1 cellular context compared by ENCODE assay signal in the genomic region with DNA sequence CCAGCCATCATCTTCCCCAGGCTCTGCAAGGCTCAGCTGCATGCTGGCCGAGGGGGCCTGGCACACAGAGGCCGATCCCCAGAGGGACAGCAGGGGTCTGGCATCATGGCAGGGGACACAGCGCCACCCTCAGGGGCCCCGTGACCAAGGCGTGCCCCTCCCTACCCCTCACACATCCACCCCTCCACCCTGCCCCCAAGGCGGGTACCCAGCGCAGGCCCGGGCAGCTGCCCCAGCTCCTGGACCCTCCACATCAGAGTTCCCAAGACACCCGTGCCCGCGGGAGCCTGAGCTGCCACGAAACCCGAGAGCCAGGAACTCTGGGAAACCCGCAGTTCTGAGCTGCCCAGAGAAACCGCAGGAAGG.
TF ChIP-seq lines count a peak whose summit lies in the region.

No MANE protein-coding gene starts in this region.

TF ChIP-seq in GM23338, 12 proteins besides CTCF, POLR2A, EP300 and RAD21:
- TF ChIP-seq, protein P1, sequence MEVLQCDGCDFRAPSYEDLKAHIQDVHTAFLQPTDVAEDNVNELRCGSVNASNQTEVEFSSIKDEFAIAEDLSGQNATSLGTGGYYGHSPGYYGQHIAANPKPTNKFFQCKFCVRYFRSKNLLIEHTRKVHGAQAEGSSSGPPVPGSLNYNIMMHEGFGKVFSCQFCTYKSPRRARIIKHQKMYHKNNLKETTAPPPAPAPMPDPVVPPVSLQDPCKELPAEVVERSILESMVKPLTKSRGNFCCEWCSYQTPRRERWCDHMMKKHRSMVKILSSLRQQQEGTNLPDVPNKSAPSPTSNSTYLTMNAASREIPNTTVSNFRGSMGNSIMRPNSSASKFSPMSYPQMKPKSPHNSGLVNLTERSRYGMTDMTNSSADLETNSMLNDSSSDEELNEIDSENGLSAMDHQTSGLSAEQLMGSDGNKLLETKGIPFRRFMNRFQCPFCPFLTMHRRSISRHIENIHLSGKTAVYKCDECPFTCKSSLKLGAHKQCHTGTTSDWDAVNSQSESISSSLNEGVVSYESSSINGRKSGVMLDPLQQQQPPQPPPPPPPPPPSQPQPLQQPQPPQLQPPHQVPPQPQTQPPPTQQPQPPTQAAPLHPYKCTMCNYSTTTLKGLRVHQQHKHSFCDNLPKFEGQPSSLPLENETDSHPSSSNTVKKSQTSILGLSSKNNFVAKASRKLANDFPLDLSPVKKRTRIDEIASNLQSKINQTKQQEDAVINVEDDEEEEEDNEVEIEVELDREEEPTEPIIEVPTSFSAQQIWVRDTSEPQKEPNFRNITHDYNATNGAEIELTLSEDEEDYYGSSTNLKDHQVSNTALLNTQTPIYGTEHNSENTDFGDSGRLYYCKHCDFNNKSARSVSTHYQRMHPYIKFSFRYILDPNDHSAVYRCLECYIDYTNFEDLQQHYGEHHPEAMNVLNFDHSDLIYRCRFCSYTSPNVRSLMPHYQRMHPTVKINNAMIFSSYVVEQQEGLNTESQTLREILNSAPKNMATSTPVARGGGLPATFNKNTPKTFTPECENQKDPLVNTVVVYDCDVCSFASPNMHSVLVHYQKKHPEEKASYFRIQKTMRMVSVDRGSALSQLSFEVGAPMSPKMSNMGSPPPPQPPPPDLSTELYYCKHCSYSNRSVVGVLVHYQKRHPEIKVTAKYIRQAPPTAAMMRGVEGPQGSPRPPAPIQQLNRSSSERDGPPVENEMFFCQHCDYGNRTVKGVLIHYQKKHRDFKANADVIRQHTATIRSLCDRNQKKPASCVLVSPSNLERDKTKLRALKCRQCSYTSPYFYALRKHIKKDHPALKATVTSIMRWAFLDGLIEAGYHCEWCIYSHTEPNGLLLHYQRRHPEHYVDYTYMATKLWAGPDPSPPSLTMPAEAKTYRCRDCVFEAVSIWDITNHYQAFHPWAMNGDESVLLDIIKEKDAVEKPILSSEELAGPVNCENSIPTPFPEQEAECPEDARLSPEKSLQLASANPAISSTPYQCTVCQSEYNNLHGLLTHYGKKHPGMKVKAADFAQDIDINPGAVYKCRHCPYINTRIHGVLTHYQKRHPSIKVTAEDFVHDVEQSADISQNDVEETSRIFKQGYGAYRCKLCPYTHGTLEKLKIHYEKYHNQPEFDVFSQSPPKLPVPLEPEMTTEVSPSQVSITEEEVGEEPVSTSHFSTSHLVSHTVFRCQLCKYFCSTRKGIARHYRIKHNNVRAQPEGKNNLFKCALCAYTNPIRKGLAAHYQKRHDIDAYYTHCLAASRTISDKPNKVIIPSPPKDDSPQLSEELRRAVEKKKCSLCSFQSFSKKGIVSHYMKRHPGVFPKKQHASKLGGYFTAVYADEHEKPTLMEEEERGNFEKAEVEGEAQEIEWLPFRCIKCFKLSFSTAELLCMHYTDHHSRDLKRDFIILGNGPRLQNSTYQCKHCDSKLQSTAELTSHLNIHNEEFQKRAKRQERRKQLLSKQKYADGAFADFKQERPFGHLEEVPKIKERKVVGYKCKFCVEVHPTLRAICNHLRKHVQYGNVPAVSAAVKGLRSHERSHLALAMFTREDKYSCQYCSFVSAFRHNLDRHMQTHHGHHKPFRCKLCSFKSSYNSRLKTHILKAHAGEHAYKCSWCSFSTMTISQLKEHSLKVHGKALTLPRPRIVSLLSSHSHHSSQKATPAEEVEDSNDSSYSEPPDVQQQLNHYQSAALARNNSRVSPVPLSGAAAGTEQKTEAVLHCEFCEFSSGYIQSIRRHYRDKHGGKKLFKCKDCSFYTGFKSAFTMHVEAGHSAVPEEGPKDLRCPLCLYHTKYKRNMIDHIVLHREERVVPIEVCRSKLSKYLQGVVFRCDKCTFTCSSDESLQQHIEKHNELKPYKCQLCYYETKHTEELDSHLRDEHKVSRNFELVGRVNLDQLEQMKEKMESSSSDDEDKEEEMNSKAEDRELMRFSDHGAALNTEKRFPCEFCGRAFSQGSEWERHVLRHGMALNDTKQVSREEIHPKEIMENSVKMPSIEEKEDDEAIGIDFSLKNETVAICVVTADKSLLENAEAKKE (CRISPR knock-in tag; IDR thresholded peaks at IDR 0.05), result no peak
- TF ChIP-seq STAT1 (IDR thresholded peaks at IDR 0.05; ENCODE audit: unreplicated experiment) (no peak), JUNB (IDR thresholded peaks at IDR 0.05; ENCODE audit: unreplicated experiment) (no peak), EZH2 (IDR thresholded peaks at IDR 0.05; ENCODE audit: low read depth, unreplicated experiment) (no peak), EZH2phosphoT487 (IDR thresholded peaks at IDR 0.05; ENCODE audit: unreplicated experiment) (no peak), NANOG (IDR thresholded peaks at IDR 0.05; ENCODE audit: borderline replicate concordance) (no peak), CREB1 (CRISPR knock-in tag; IDR thresholded peaks at IDR 0.05; ENCODE audit: low read depth) (no peak), POLR2AphosphoS5 (IDR thresholded peaks at IDR 0.05; ENCODE audit: low read depth) (no peak), ZNF114 (CRISPR knock-in tag; IDR thresholded peaks at IDR 0.05) (no peak), ZNF331 (CRISPR knock-in tag; IDR thresholded peaks at IDR 0.05; ENCODE audit: low read depth) (no peak)
- TF ChIP-seq, protein P2, sequence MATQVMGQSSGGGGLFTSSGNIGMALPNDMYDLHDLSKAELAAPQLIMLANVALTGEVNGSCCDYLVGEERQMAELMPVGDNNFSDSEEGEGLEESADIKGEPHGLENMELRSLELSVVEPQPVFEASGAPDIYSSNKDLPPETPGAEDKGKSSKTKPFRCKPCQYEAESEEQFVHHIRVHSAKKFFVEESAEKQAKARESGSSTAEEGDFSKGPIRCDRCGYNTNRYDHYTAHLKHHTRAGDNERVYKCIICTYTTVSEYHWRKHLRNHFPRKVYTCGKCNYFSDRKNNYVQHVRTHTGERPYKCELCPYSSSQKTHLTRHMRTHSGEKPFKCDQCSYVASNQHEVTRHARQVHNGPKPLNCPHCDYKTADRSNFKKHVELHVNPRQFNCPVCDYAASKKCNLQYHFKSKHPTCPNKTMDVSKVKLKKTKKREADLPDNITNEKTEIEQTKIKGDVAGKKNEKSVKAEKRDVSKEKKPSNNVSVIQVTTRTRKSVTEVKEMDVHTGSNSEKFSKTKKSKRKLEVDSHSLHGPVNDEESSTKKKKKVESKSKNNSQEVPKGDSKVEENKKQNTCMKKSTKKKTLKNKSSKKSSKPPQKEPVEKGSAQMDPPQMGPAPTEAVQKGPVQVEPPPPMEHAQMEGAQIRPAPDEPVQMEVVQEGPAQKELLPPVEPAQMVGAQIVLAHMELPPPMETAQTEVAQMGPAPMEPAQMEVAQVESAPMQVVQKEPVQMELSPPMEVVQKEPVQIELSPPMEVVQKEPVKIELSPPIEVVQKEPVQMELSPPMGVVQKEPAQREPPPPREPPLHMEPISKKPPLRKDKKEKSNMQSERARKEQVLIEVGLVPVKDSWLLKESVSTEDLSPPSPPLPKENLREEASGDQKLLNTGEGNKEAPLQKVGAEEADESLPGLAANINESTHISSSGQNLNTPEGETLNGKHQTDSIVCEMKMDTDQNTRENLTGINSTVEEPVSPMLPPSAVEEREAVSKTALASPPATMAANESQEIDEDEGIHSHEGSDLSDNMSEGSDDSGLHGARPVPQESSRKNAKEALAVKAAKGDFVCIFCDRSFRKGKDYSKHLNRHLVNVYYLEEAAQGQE (IDR thresholded peaks at IDR 0.05; ENCODE audit: unreplicated experiment), result no peak
- TF ChIP-seq, protein P3, sequence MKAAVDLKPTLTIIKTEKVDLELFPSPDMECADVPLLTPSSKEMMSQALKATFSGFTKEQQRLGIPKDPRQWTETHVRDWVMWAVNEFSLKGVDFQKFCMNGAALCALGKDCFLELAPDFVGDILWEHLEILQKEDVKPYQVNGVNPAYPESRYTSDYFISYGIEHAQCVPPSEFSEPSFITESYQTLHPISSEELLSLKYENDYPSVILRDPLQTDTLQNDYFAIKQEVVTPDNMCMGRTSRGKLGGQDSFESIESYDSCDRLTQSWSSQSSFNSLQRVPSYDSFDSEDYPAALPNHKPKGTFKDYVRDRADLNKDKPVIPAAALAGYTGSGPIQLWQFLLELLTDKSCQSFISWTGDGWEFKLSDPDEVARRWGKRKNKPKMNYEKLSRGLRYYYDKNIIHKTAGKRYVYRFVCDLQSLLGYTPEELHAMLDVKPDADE (IDR thresholded peaks at IDR 0.05), result no peak
TF ChIP-seq in GM23338: peak in this region for 0.
